8 cellular contexts compared by ENCODE assay signal in the genomic region with DNA sequence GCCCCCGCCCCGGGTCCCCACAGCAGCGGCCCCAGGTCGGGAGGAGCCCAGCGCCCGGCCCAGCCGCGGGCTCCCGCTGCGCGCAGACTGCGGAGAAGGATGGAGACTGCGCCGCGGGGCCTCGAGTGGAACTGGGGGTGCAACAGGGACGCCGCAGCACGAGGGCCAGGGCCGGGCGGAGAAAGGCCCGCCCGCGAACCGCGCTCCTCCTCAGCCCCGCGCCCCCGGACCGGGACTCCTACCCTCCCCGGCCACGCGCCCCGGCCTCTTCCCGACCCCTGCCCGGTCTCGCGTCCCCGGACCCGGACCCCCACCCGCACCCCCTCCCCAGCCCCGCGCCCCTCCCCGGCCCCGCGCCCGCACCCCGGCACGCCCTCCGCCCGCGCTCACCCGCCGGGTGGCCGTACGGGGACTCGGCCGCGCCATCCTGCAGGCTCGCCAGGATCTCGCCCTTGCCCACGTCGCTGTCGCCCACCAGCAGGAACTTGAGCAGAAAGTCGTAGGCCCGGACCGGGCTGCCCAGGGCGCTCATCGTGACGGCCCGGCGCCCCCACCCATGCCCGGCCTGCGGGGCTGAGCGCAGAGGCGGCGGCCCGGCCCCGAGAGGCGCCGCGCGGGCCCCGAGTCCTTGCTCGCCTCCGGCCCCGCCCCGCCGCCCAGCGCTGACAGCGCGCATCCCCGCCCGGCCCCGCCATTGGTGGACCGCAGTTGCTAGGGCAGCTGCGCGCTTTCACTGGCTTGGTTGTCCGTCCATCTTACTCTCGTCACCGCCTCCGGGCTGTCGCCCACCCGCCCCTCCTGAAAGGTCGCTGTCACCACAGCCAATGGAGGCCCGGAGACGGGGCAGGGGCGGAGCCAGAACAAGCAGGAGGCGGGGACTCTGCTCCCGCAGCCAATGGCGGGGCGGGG. TPM values are rescaled to one million over a fixed set of nuclear protein-coding genes. Genes with fewer than 3 reads are reported as not detected.
DNase-seq lines count a peak whose midpoint lies in the region; ATAC-seq and TF ChIP-seq lines count a peak whose summit lies in the region.

RAB40B (minus strand) TSS at position 634 of the 909 bp plus-strand sequence; CDS start at position 532, 102 bp downstream.

- intact Hi-C loops in mucosa of descending colon (cut with DNase I, micrococcal nuclease) = no loop called here

- H3K4me1 ChIP-seq in mucosa of descending colon (ENCODE audit: low read depth) = peaks cover 33% of the 10 kb centered on the region

- H3K27ac Mint-ChIP-seq in activated T-cell treated with anti-CD3 and anti-CD28 coated beads, Interleukin-2, amount 50 U/mL, for 24 hours = no peak within 1 kb of the TSS

- peaks cover 7% of the 10 kb centered on the region for H3K9me3 ChIP-seq in mucosa of descending colon

- H3K4me3 ChIP-seq in mucosa of descending colon = peak within 1 kb of the TSS; percentile 61

- no peak for TF ChIP-seq CTCF in mucosa of descending colon (IDR thresholded peaks at IDR 0.05)

- peaks cover 5% of the 10 kb centered on the region for H3K36me3 ChIP-seq in mucosa of descending colon (ENCODE audit: low read depth)

- ATAC-seq in GM21529 (IDR thresholded peaks at IDR 0.05; ENCODE audit: unreplicated experiment) (peak; percentile 94), mucosa of descending colon (peak; percentile 92)

- peaks cover 14% of the 10 kb centered on the region for H3K9me3 Mint-ChIP-seq in activated T-cell treated with anti-CD3 and anti-CD28 coated beads, Interleukin-2, amount 50 U/mL, for 24 hours

- H3K4me3 Mint-ChIP-seq in activated T-cell treated with anti-CD3 and anti-CD28 coated beads, Interleukin-2, amount 50 U/mL, for 24 hours = peak within 1 kb of the TSS; percentile 67

- peaks cover 17% of the 10 kb centered on the region for H3K4me1 Mint-ChIP-seq in activated T-cell treated with anti-CD3 and anti-CD28 coated beads, Interleukin-2, amount 50 U/mL, for 24 hours (ENCODE audit: low read depth)

- peaks cover 12% of the 10 kb centered on the region for H3K27me3 Mint-ChIP-seq in activated T-cell treated with anti-CD3 and anti-CD28 coated beads, Interleukin-2, amount 50 U/mL, for 24 hours

- H3K36me3 Mint-ChIP-seq in activated T-cell treated with anti-CD3 and anti-CD28 coated beads, Interleukin-2, amount 50 U/mL, for 24 hours (ENCODE audit: low read depth) = peaks cover 6% of the 10 kb centered on the region

- TF ChIP-seq POLR2A in erythroblast (IDR thresholded peaks at IDR 0.05; ENCODE audit: low read length) = no peak

- DNase-seq in DMS153 (lab: John Stamatoyannopoulos, UW) (peak; percentile 95), HuH-7.5 (ENCODE audit: low spot score) (peak; percentile 99), OCI-M1 (lab: John Stamatoyannopoulos, UW) (peak; percentile 98), erythroblast (lab: John Stamatoyannopoulos, UW) (peak; percentile 95 to 96), mucosa of descending colon (peak; percentile 99 to 100 (median 99))
- DNase-seq in activated T-cell treated with anti-CD3 and anti-CD28 coated beads, Interleukin-2, amount 50 U/mL, for 24 hours = peak; percentile 98
- DNase-seq in stimulated activated CD8-positive, alpha-beta memory T cell treated with anti-CD3 and anti-CD28 coated beads, Interleukin-2, amount 100 ng/mL, for 48 hours (ENCODE audit: low read depth in 2 of 2) = peak; percentile 96 to 98

RNA-seq across cellular contexts. Expression of gene RAB40B, which starts in this region (rescaled TPM):
- 10 to 100 TPM; 21.0 to 52.4 (median 23.9) TPM for total RNA-seq in mucosa of descending colon

Comparison
In these comparisons a context has a peak if more than half of its experiments do, and no peak if none do; other contexts are left out.
1. Peak in every context shown above with its lines: DNase-seq, ATAC-seq and H3K4me3 ChIP-seq.